Comparison of ENCODE assay signal across 7 cellular contexts in the genomic region with DNA sequence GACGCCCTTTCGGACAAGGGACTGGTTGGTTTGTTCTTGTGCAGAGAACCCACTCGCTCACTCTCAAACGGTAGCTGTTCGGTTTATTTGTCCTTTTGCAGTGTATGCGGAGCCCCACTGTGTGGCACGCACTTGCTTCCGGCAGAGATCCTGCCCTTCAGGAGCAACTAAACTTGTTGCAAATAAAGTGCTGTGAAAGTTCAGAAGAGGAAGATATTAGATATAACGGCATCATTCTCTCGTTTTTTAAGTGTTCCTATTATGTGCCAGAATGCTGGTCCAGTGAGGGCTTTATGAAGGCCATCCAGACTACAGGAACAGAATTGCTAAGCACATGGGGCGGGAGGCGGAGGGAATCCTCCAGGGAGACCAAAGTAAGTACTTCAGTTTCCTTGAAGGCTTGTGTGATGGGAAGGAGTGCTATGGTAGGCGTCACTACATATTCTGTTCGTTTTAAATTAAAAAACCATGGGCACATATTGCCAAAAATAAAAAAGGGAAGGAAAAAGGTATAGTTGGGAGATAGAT. TPM values are rescaled to one million over a fixed set of nuclear protein-coding genes. Genes with fewer than 3 reads are reported as not detected.
DNase-seq lines count a peak whose midpoint lies in the region; ATAC-seq and FAIRE-seq lines count a peak whose summit lies in the region.

No MANE protein-coding gene starts in this region.

- H3K27me3 ChIP-seq in esophagus (ENCODE audit: control insufficient read depth in 1 of 2, insufficient read depth in 2 of 2, low read length in 2 of 2): no peaks in the 10 kb centered on the region

- POLR2A ChIA-PET in T-cell (lab: Charles Lee): interaction anchor here in 1 of 2 donors (0.6 kb wide), 1 partner anchor 316 kb away, joined by 4 read pairs; no protein-coding TSS in a partner anchor

- CTCF ChIA-PET in T-cell (lab: Charles Lee): interaction anchor here in 1 of 2 donors (1.0 kb wide), 1 partner anchor 341 kb away, joined by 3 read pairs; no protein-coding TSS in a partner anchor

- 1% methylated on average over 14 of the region's 14 CpGs for WGBS in esophagus, 2 donors

- H3K9me3 ChIP-seq in esophagus (ENCODE audit: control insufficient read depth in 2 of 2, insufficient read depth in 1 of 2, low read depth in 1 of 2, low read length in 1 of 2): no peaks in the 10 kb centered on the region

- H3K4me3 Mint-ChIP-seq in T-cell: peak overlapping the region; percentile 93 to 100 (median 99)
- peak overlapping the region; percentile 99 for H3K4me3 Mint-ChIP-seq in natural killer cell treated with Interleukin-12 subunit alpha and Interleukin-12 subunit beta and Interleukin-15 and Interleukin-18, amount 100 ng/mL, for 72 hours

- H3K4me3 ChIP-seq in esophagus (ENCODE audit: low read depth in 1 of 2, low read length in 2 of 2): peak overlapping the region; percentile 88 to 98

- H3K4me1 Mint-ChIP-seq in T-cell: peaks cover 62 to 70% (median 69%) of the 10 kb centered on the region in 3 donors
- H3K4me1 Mint-ChIP-seq in natural killer cell treated with Interleukin-12 subunit alpha and Interleukin-12 subunit beta and Interleukin-15 and Interleukin-18, amount 100 ng/mL, for 72 hours (ENCODE audit: low read depth in 2 of 2): peaks cover 46 to 51% of the 10 kb centered on the region in 2 donors

- peaks cover 2 to 3% of the 10 kb centered on the region in 2 donors for H3K4me1 ChIP-seq in esophagus (ENCODE audit: control insufficient read depth in 2 of 2, insufficient read depth in 2 of 2, low read length in 1 of 2)

- H3K27me3 Mint-ChIP-seq in T-cell: no peaks in the 10 kb centered on the region
- no peaks in the 10 kb centered on the region for H3K27me3 Mint-ChIP-seq in natural killer cell treated with Interleukin-12 subunit alpha and Interleukin-12 subunit beta and Interleukin-15 and Interleukin-18, amount 100 ng/mL, for 72 hours

- FAIRE-seq in GM19239 (lab: Jason Lieb, UNC): no peak

- ATAC-seq in GM19463 (IDR thresholded peaks at IDR 0.05; ENCODE audit: unreplicated experiment) (peak; percentile 50), HG03457 (IDR thresholded peaks at IDR 0.05; ENCODE audit: unreplicated experiment) (peak; percentile 35), T-cell (replicated peaks in 1 of 4) (peak; percentile 73 to 78 (median 77))
- ATAC-seq in natural killer cell treated with Interleukin-12 subunit alpha and Interleukin-12 subunit beta and Interleukin-15 and Interleukin-18, amount 100 ng/mL, for 72 hours: peak; percentile 74 to 81

- H3K27ac Mint-ChIP-seq in T-cell: peak overlapping the region; percentile 91 to 96
- H3K27ac Mint-ChIP-seq in natural killer cell treated with Interleukin-12 subunit alpha and Interleukin-12 subunit beta and Interleukin-15 and Interleukin-18, amount 100 ng/mL, for 72 hours: peak overlapping the region; percentile 98 to 99

- peak overlapping the region; percentile 90 to 96 for H3K27ac ChIP-seq in esophagus (ENCODE audit: low read depth in 2 of 2, low read length in 1 of 2)

- DNase-seq in ELF-1 (ENCODE audit: low read depth, low spot score) (peak; percentile 3), T-cell (no peak), GM19239 (ENCODE audit: insufficient read length, low spot score) (no peak)
- DNase-seq in natural killer cell treated with Interleukin-12 subunit alpha and Interleukin-12 subunit beta and Interleukin-15 and Interleukin-18, amount 100 ng/mL, for 72 hours (ENCODE audit: low spot score): no peak

- H3K9me3 Mint-ChIP-seq in T-cell: no peaks in the 10 kb centered on the region
- H3K9me3 Mint-ChIP-seq in natural killer cell treated with Interleukin-12 subunit alpha and Interleukin-12 subunit beta and Interleukin-15 and Interleukin-18, amount 100 ng/mL, for 72 hours: no peaks in the 10 kb centered on the region

- peaks cover 2 to 3% of the 10 kb centered on the region in 2 donors for H3K36me3 ChIP-seq in esophagus (ENCODE audit: control insufficient read depth in 2 of 2, insufficient read depth in 2 of 2, low read length in 1 of 2)

- peaks cover 18% of the 10 kb centered on the region for H3K36me3 Mint-ChIP-seq in T-cell
- H3K36me3 Mint-ChIP-seq in natural killer cell treated with Interleukin-12 subunit alpha and Interleukin-12 subunit beta and Interleukin-15 and Interleukin-18, amount 100 ng/mL, for 72 hours: peaks cover 32% of the 10 kb centered on the region

RNA-seq across cellular contexts. Expression of a gene that starts 0.5 kb away (rescaled TPM):
- 10 to 100 TPM in 2 of 5 donors, 1 to 10 TPM in 3; 4.1 to 11.6 (median 8.9) TPM for total RNA-seq in T-cell
- polyA plus RNA-seq in esophagus: 10 to 100 TPM in 1 of 2 donors, 1 to 10 TPM in 1; 6.6 to 18.7 TPM
- total RNA-seq in natural killer cell treated with Interleukin-12 subunit alpha and Interleukin-12 subunit beta and Interleukin-15 and Interleukin-18, amount 100 ng/mL, for 72 hours: 10 to 100 TPM; 21.2 to 22.8 TPM

RNA-seq across cellular contexts. Expression of a gene that starts 43.1 kb away (rescaled TPM):
- 10 to 100 TPM; 16.5 to 18.7 (median 17.2) TPM for total RNA-seq in T-cell
- polyA plus RNA-seq in esophagus: 1 to 10 TPM; 3.8 to 6.7 TPM
- total RNA-seq in natural killer cell treated with Interleukin-12 subunit alpha and Interleukin-12 subunit beta and Interleukin-15 and Interleukin-18, amount 100 ng/mL, for 72 hours: 10 to 100 TPM; 37.2 to 39.6 TPM
